ENCODE assay signal across 1 cellular context in genomic region chr19:3958836-3959765, GRCh38.
A peak's percentile ranks its signal among the peaks of the same experiment; 100 is the strongest.
TF ChIP-seq lines count a peak whose summit lies in the region.

No MANE protein-coding gene starts in this region.

TF ChIP-seq in K562, 482 proteins besides CTCF, POLR2A, EP300 and RAD21:
- TF ChIP-seq ZNF766 (CRISPR knock-in tag; conservative IDR thresholded peaks at IDR 0.05), result no peak
- TF ChIP-seq PRMT5 (CRISPR knock-in tag; IDR thresholded peaks at IDR 0.05), result no peak
- TF ChIP-seq PTTG1 (tag; IDR thresholded peaks at IDR 0.05; ENCODE audit: low read depth), result no peak
- peak; percentile 99 for TF ChIP-seq ZBTB33 (CRISPR knock-in tag; IDR thresholded peaks at IDR 0.05)
- 0 out of 2 replicates have a peak, but pooled peaks have one; percentile 19 for TF ChIP-seq POLR2G (IDR thresholded peaks at IDR 0.05; ENCODE audit: low read depth, low read length)
- no peak for TF ChIP-seq CBFA2T2 (conservative IDR thresholded peaks at IDR 0.05)
- no peak for TF ChIP-seq ZC3H4 (CRISPR knock-in tag; IDR thresholded peaks at IDR 0.05; ENCODE audit: borderline replicate concordance)
- TF ChIP-seq TCF3 (CRISPR knock-in tag; IDR thresholded peaks at IDR 0.05), result no peak
- TF ChIP-seq TCF7 (IDR thresholded peaks at IDR 0.05; ENCODE audit: borderline replicate concordance), result no peak
- TF ChIP-seq RBM22 (IDR thresholded peaks at IDR 0.05; ENCODE audit: low read depth, low read length, poor library complexity, severe bottlenecking), result no peak
- TF ChIP-seq MBD1 (CRISPR knock-in tag; IDR thresholded peaks at IDR 0.05), result no peak
- no peak for TF ChIP-seq ARHGAP35 (IDR thresholded peaks at IDR 0.05; ENCODE audit: partially characterized antibody)
- peak; percentile 18 for TF ChIP-seq POLR2B (IDR thresholded peaks at IDR 0.05; ENCODE audit: low read depth, partially characterized antibody)
- peak; percentile 13; the same call in 1 of the 2 replicates for TF ChIP-seq RBFOX2 (IDR thresholded peaks at IDR 0.05; ENCODE audit: low read depth, low read length)
- TF ChIP-seq KLF16 (IDR thresholded peaks at IDR 0.05), result no peak
- TF ChIP-seq BRF2 (IDR thresholded peaks at IDR 0.05; ENCODE audit: borderline replicate concordance, insufficient read depth, insufficient read length), result no peak
- TF ChIP-seq NCOA6 (IDR thresholded peaks at IDR 0.05), result no peak
- no peak for TF ChIP-seq EWSR1 (IDR thresholded peaks at IDR 0.05; ENCODE audit: borderline replicate concordance, low read depth, partially characterized antibody)
